2 cellular contexts compared by ENCODE assay signal in the genomic region with DNA sequence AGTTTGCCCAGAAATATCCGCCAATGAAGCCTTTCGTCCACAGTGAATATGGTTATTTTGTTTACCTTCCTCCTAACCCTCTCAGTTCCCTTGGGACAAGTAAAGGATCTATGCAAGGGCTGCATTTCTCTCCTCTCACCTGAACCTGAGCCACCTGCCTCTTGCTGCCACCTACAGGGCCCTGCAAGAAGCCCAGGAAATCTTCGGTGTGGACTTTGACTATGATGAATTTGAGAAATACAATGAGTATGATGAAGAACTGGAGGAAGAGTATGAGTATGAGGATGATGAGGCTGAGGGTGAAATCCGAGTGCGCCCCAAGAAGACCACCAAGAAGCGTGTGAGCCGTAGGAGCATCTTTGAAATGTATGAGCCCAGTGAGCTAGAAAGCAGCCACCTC.
TF ChIP-seq lines count a peak whose summit lies in the region.

No MANE protein-coding gene starts in this region.

TF ChIP-seq in GM12878, 131 proteins besides CTCF, POLR2A, EP300 and RAD21:
- TF ChIP-seq ESRRA (IDR thresholded peaks at IDR 0.05; ENCODE audit: low read length) (no peak), SMC3 (IDR thresholded peaks at IDR 0.05; ENCODE audit: borderline replicate concordance, low read length) (peak; percentile 18; the same call in 1 of the 2 replicates)

TF ChIP-seq in neural cell, 6 proteins besides CTCF, POLR2A, EP300 and RAD21:
- TF ChIP-seq POLR2AphosphoS5 (IDR thresholded peaks at IDR 0.05) = no peak
- TF ChIP-seq, protein P1, sequence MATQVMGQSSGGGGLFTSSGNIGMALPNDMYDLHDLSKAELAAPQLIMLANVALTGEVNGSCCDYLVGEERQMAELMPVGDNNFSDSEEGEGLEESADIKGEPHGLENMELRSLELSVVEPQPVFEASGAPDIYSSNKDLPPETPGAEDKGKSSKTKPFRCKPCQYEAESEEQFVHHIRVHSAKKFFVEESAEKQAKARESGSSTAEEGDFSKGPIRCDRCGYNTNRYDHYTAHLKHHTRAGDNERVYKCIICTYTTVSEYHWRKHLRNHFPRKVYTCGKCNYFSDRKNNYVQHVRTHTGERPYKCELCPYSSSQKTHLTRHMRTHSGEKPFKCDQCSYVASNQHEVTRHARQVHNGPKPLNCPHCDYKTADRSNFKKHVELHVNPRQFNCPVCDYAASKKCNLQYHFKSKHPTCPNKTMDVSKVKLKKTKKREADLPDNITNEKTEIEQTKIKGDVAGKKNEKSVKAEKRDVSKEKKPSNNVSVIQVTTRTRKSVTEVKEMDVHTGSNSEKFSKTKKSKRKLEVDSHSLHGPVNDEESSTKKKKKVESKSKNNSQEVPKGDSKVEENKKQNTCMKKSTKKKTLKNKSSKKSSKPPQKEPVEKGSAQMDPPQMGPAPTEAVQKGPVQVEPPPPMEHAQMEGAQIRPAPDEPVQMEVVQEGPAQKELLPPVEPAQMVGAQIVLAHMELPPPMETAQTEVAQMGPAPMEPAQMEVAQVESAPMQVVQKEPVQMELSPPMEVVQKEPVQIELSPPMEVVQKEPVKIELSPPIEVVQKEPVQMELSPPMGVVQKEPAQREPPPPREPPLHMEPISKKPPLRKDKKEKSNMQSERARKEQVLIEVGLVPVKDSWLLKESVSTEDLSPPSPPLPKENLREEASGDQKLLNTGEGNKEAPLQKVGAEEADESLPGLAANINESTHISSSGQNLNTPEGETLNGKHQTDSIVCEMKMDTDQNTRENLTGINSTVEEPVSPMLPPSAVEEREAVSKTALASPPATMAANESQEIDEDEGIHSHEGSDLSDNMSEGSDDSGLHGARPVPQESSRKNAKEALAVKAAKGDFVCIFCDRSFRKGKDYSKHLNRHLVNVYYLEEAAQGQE (IDR thresholded peaks at IDR 0.05; ENCODE audit: borderline replicate concordance) = no peak
- no peak for TF ChIP-seq TAF1 (IDR thresholded peaks at IDR 0.05; ENCODE audit: low read depth)
- TF ChIP-seq SMC3 (conservative IDR thresholded peaks at IDR 0.05; ENCODE audit: poor library complexity) = no peak
- no peak for TF ChIP-seq MXI1 (conservative IDR thresholded peaks at IDR 0.05; ENCODE audit: poor library complexity, severe bottlenecking)
- no peak for TF ChIP-seq EZH2 (IDR thresholded peaks at IDR 0.05; ENCODE audit: borderline replicate concordance, insufficient read depth, low read length, poor library complexity, severe bottlenecking)
